In genomic region chr16:85394511-85395206, GRCh38 we compare ENCODE assay signal across 8 cellular contexts.
DNase-seq lines count a peak whose midpoint lies in the region; TF ChIP-seq lines count a peak whose summit lies in the region.

No MANE protein-coding gene starts in this region.

- H3K9me3 ChIP-seq in adrenal gland (replicated peaks in 1 of 3), result no peaks in the 10 kb centered on the region
- no peaks in the 10 kb centered on the region for H3K9me3 ChIP-seq in iPS-15b (ENCODE audit: control insufficient read depth, insufficient read depth, low read length)
- no peaks in the 10 kb centered on the region for H3K9me3 ChIP-seq in stomach
- peaks cover 5% of the 10 kb centered on the region for H3K9me3 ChIP-seq in trophoblast cell (ENCODE audit: insufficient read depth, low read depth, low read length)

- H3K4me3 ChIP-seq in adrenal gland (no peak overlapping the region), iPS-15b (ENCODE audit: low read depth, low read length) (no peak overlapping the region), stomach (no peak overlapping the region), trophoblast cell (ENCODE audit: low read depth, low read length) (no peak overlapping the region)

- DNase-seq in NCI-H82 (lab: John Stamatoyannopoulos, UW) (peak; percentile 55), NCI-H82 treated with DMSO at 0.1 percent for 48 hours (lab: John Stamatoyannopoulos, UW; ENCODE audit: unreplicated experiment) (no peak), adrenal gland (peak in 4 of 7 donors; percentile 1 to 17 (median 11)), stomach (no peak), NCI-H128 (lab: John Stamatoyannopoulos, UW; ENCODE audit: unreplicated experiment) (no peak), mucosa of gallbladder (ENCODE audit: low spot score) (no peak), trophoblast cell (no peak)

- TF ChIP-seq POLR2A in adrenal gland (IDR thresholded peaks at IDR 0.05) (no peak), stomach (IDR thresholded peaks at IDR 0.05) (no peak)

- TF ChIP-seq EP300 in stomach (IDR thresholded peaks at IDR 0.05), result no peak

- no peak overlapping the region for H2BK12ac ChIP-seq in trophoblast cell (ENCODE audit: low read length)

- no peak overlapping the region for H3K23ac ChIP-seq in trophoblast cell (ENCODE audit: low read length)

- no peak overlapping the region for H4K8ac ChIP-seq in trophoblast cell (ENCODE audit: low read depth, low read length)

- no peak overlapping the region for H2BK5ac ChIP-seq in trophoblast cell (ENCODE audit: low read depth, low read length, poor library complexity)

- H4K91ac ChIP-seq in trophoblast cell (ENCODE audit: low read depth, low read length), result no peak overlapping the region

- H3K4ac ChIP-seq in trophoblast cell (ENCODE audit: low read depth, low read length), result no peak overlapping the region

- H3K27ac ChIP-seq in adrenal gland, result peak overlapping the region in 4 of 5 donors; percentile 30 to 84 (median 53)
- H3K27ac ChIP-seq in stomach, result peak overlapping the region in 4 of 5 donors; percentile 29 to 75 (median 62)
- no peak overlapping the region for H3K27ac ChIP-seq in trophoblast cell (ENCODE audit: low read depth, low read length)

- H3K79me1 ChIP-seq in trophoblast cell (ENCODE audit: low read length), result peaks cover 6% of the 10 kb centered on the region

- no peak overlapping the region for H3K4me2 ChIP-seq in trophoblast cell (ENCODE audit: low read length)

- H3K4me1 ChIP-seq in adrenal gland (replicated peaks in 1 of 2) (peaks cover 37 to 60% of the 10 kb centered on the region in 2 donors), iPS-15b (ENCODE audit: control insufficient read depth, insufficient read depth, low read length) (peaks cover 9% of the 10 kb centered on the region), stomach (peaks cover 27 to 56% (median 41%) of the 10 kb centered on the region in 4 donors), trophoblast cell (ENCODE audit: control insufficient read depth in 1 of 2, insufficient read depth in 2 of 2, low read length in 2 of 2) (peaks cover 14% of the 10 kb centered on the region in 2 experiments)

- no peak overlapping the region for H3K14ac ChIP-seq in trophoblast cell (ENCODE audit: low read length)

- H3K27me3 ChIP-seq in adrenal gland (no peaks in the 10 kb centered on the region), iPS-15b (ENCODE audit: control insufficient read depth, insufficient read depth, low read length) (no peaks in the 10 kb centered on the region), stomach (no peaks in the 10 kb centered on the region), trophoblast cell (ENCODE audit: insufficient read depth, low read length) (no peaks in the 10 kb centered on the region)

- H3K36me3 ChIP-seq in adrenal gland (replicated peaks in 1 of 2) (no peaks in the 10 kb centered on the region), iPS-15b (ENCODE audit: control insufficient read depth, insufficient read depth, low read length) (no peaks in the 10 kb centered on the region), stomach (no peaks in the 10 kb centered on the region), trophoblast cell (ENCODE audit: control insufficient read depth in 1 of 2, insufficient read depth in 2 of 2, low read length in 2 of 2) (no peaks in the 10 kb centered on the region)

- 85 to 89% (median 87%) methylated on average over 17 to 18 of the region's 18 CpGs for WGBS in adrenal gland, 4 donors
- WGBS in stomach, 5 donors, result 86 to 92% (median 89%) methylated on average over 18 of the region's 18 CpGs
- no CpG with 5 or more reads among the region's 18 CpGs for WGBS in trophoblast cell (ENCODE audit: extremely low coverage, insufficient coverage, insufficient read length)

- H3K18ac ChIP-seq in trophoblast cell (ENCODE audit: low read length), result no peak overlapping the region

- H2AFZ ChIP-seq in trophoblast cell (ENCODE audit: insufficient read depth, low read length, poor library complexity), result no peak overlapping the region

- no peak overlapping the region for H2BK120ac ChIP-seq in trophoblast cell (ENCODE audit: insufficient read depth, low read length, poor library complexity)

- peaks cover 2% of the 10 kb centered on the region for H3K79me2 ChIP-seq in trophoblast cell (ENCODE audit: control insufficient read depth, insufficient read depth, low read length, poor library complexity)

- no peak overlapping the region for H4K12ac ChIP-seq in trophoblast cell (ENCODE audit: low read depth, low read length)

- TF ChIP-seq CTCF in adrenal gland (IDR thresholded peaks at IDR 0.05) (no peak), stomach (IDR thresholded peaks at IDR 0.05) (no peak)

- H3K9ac ChIP-seq in iPS-15b (ENCODE audit: low read depth, low read length) (peak overlapping the region; percentile 12), trophoblast cell (ENCODE audit: low read length) (no peak overlapping the region)

- no peak overlapping the region for H2AK5ac ChIP-seq in trophoblast cell (ENCODE audit: low read length)

- intact Hi-C loops in adrenal gland (cut with DNase I) (loop anchor here in 1 of 2 donors (10.0 kb wide), 1 partner anchor 320 kb away; no protein-coding TSS in a partner anchor), stomach (cut with DNase I; ENCODE audit: low total_unique reads) (no loop called here)

Comparison
In these comparisons a context has a peak if more than half of its experiments do, and no peak if none do; other contexts are left out.
1. DNase-seq: peak in NCI-H82 (single experiment) and adrenal gland (4 of 7); none in NCI-H82 treated with DMSO at 0.1 percent for 48 hours (single experiment), stomach (single experiment), NCI-H128 (single experiment), mucosa of gallbladder (single experiment) and trophoblast cell (0 of 2).